Comparison of ENCODE assay signal across 15 cellular contexts in genomic region chr3:176286456-176287115, GRCh38.
"Had no signal": no experiment of that assay in that cellular context is flagged by ENCODE, and none has a peak within 500 bp of the region (broad histone marks: within the 10 kb centered on the region; RNA-seq: fewer than 3 reads in every experiment).

No MANE protein-coding gene starts in this region.

- ATAC-seq: activated naive CD4-positive, alpha-beta T cell treated with anti-CD3 and anti-CD28 coated beads, Interleukin-2, amount 50 U/mL, for 72 hours; heart right ventricle; left lung; stimulated activated naive CD8-positive, alpha-beta T cell treated with anti-CD3 and anti-CD28 coated beads, Interleukin-15, Interleukin-2, amounts not matched to agents 100 U/mL and 50 U/mL, for 24 hours had no signal

- H3K4me3 ChIP-seq: heart right ventricle, left lung, suprapubic skin had no signal

- H3K9me3 ChIP-seq: suprapubic skin had no signal

- H3K4me1 ChIP-seq: heart right ventricle, left lung, suprapubic skin had no signal

- H3K36me3 ChIP-seq: heart right ventricle, left lung, suprapubic skin had no signal

- H3K27ac ChIP-seq: left lung, suprapubic skin had no signal

- H3K27me3 ChIP-seq: heart right ventricle, left lung, suprapubic skin had no signal

- DNase-seq: activated CD4-positive, alpha-beta T cell treated with anti-CD3 and anti-CD28 coated beads, Interleukin-2, amount 50 U/mL, for 48 hours; activated gamma-delta T cell treated with Interleukin-2 at 50 U/mL for 16 hours; activated T-cell treated with anti-CD3 and anti-CD28 coated beads for 4 hours; endodermal cell; heart right ventricle; left lung; nephron progenitor cell; nucleus accumbens; posterior cingulate gyrus; retina; stimulated activated CD4-positive, alpha-beta T cell treated with anti-CD3 and anti-CD28 coated beads, Interleukin-2, amount 100 ng/mL, for 24 hours; stimulated activated naive CD8-positive, alpha-beta T cell treated with anti-CD3 and anti-CD28 coated beads, Interleukin-15, Interleukin-2, amounts not matched to agents 100 U/mL and 50 U/mL, for 24 hours; trophoblast cell had no signal
